Comparison of ENCODE assay signal across 7 cellular contexts in the genomic region with DNA sequence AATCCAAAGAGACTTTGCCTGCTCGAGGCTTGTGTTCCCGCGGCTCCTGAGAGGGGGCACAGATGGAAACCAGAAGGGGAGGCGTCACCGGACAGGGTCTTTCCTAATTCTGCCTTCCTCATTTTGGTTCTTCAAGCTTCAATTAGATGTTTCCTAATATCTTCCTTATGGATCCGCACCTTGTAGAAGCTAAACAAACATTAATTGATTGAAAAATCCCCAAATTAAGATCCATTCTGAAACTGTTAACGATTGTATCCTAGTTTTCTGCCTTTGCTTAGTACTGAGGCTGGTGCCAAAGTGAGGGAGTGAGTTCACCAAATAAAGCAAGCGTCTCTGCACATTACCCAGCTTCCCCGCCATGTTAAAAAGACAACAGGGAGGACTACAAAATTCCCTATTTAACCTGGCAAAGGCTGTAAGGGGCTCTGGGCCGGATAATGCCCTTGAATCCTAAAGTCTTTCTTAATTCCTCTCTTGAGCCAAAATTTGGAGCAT.
DNase-seq lines count a peak whose midpoint lies in the region; ATAC-seq, FAIRE-seq and TF ChIP-seq lines count a peak whose summit lies in the region.

No MANE protein-coding gene starts in this region.

- H3K9me3 ChIP-seq in PC-3 (ENCODE audit: low read length), result no peaks in the 10 kb centered on the region
- H3K9me3 ChIP-seq in esophagus squamous epithelium, result no peaks in the 10 kb centered on the region

- H4K20me1 ChIP-seq in PC-3 (ENCODE audit: low read length), result no peaks in the 10 kb centered on the region

- DNase-seq in PC-3, result peak; percentile 22
- DNase-seq in esophagus squamous epithelium (lab: John Stamatoyannopoulos, UW), result no peak
- DNase-seq in NCI-H1092 treated with DMSO at 0.1 percent for 48 hours (lab: John Stamatoyannopoulos, UW), result no peak
- DNase-seq in Ammon's horn (ENCODE audit: low spot score), result no peak
- no peak for DNase-seq in frontal cortex (ENCODE audit: low spot score in 2 of 2)

- BruUV-seq in PC-3 (replicated peaks; lab: Mats Ljungman, UMichigan), result no TSS peak

- 6 to 9% methylated on average over 10 of the region's 10 CpGs for WGBS in esophagus squamous epithelium, 2 donors

- peak overlapping the region; percentile 74 for H3K4me3 ChIP-seq in PC-3 (ENCODE audit: low read length)
- peak overlapping the region; percentile 11 to 46 (median 28) for H3K4me3 ChIP-seq in esophagus squamous epithelium
- peak overlapping the region in 5 of 7 experiments; percentile 7 to 26 (median 10) for H3K4me3 ChIP-seq in skin epidermis

- H3K4me2 ChIP-seq in PC-3 (ENCODE audit: low read length), result peak overlapping the region; percentile 84

- H3K27ac ChIP-seq in PC-3 (ENCODE audit: low read length) (no peak overlapping the region), esophagus squamous epithelium (no peak overlapping the region), skin epidermis (no peak overlapping the region)

- no peak for TF ChIP-seq CTCF in PC-3 (conservative IDR thresholded peaks at IDR 0.05; ENCODE audit: low read depth, low read length)
- no peak for TF ChIP-seq CTCF in esophagus squamous epithelium (IDR thresholded peaks at IDR 0.05)

- H2AFZ ChIP-seq in PC-3 (ENCODE audit: low read length), result peak overlapping the region; percentile 81

- ATAC-seq in GM19438 (IDR thresholded peaks at IDR 0.05; ENCODE audit: low read depth, unreplicated experiment) (peak; percentile 29), PC-3 (peak; percentile 51)

- H3F3A ChIP-seq in PC-3 (ENCODE audit: low read length, unreplicated experiment), result no peaks in the 10 kb centered on the region

- H3K9ac ChIP-seq in PC-3 (ENCODE audit: low read length), result peak overlapping the region; percentile 3; the same call in 1 of the 2 replicates

- no peak for FAIRE-seq in frontal cortex (lab: Jason Lieb, UNC)

- intact Hi-C loops in PC-3 (cut with micrococcal nuclease) (loop anchor here (1.0 kb wide), 1 partner anchor 24 kb away; no protein-coding TSS in a partner anchor), esophagus squamous epithelium (cut with DNase I) (no loop called here)

- H3K27me3 ChIP-seq in PC-3 (ENCODE audit: low read length) (no peaks in the 10 kb centered on the region), esophagus squamous epithelium (peaks cover 0 to 63% (median 5%) of the 10 kb centered on the region in 4 donors)

- POLR2A ChIA-PET in PC-3 (lab: Charles Lee; ENCODE audit: unreplicated experiment), result interaction anchor here (0.6 to 0.7 kb wide), 2 partner anchors 31 to 733 kb away, joined by 3 read pairs; no protein-coding TSS in a partner anchor

- H3K4me1 ChIP-seq in PC-3 (ENCODE audit: insufficient read depth, low read length) (peaks cover 9% of the 10 kb centered on the region; the same call in 1 of the 2 replicates), esophagus squamous epithelium (peaks cover 0 to 15% (median 4%) of the 10 kb centered on the region in 3 donors)

- H3K79me2 ChIP-seq in PC-3 (ENCODE audit: low read length), result no peaks in the 10 kb centered on the region

- H3K36me3 ChIP-seq in PC-3 (ENCODE audit: low read depth, low read length), result no peaks in the 10 kb centered on the region
- H3K36me3 ChIP-seq in esophagus squamous epithelium, result no peaks in the 10 kb centered on the region

- no peaks in the 10 kb centered on the region for H3K9me2 ChIP-seq in PC-3 (replicated peaks; ENCODE audit: low read length)

- no peak for TF ChIP-seq POLR2A in esophagus squamous epithelium (IDR thresholded peaks at IDR 0.05)

- CTCF ChIA-PET in PC-3 (lab: Charles Lee), result interaction anchor here (0.9 kb wide), 1 partner anchor 14 kb away, joined by 4 read pairs; no protein-coding TSS in a partner anchor

Comparison
In these comparisons a context has a peak if more than half of its experiments do, and no peak if none do; other contexts are left out.
1. H3K4me3 ChIP-seq: peak in every context shown above with its lines; median percentile 74 in PC-3; 28 in esophagus squamous epithelium; 10 in skin epidermis.